Comparison of ENCODE assay signal across 29 cellular contexts in genomic region chr4:84099591-84099990, GRCh38.
"Had no signal": no experiment of that assay in that cellular context is flagged by ENCODE, and none has a peak within 500 bp of the region (broad histone marks: within the 10 kb centered on the region; RNA-seq: fewer than 3 reads in every experiment).

No MANE protein-coding gene starts in this region.

- H3K4me1 ChIP-seq: thyroid gland, upper lobe of right lung had no signal

- H3K27ac ChIP-seq: brain microvascular endothelial cell, gastroesophageal sphincter, hepatocyte, skin epidermis, thyroid gland, upper lobe of right lung, VCaP had no signal

- H3K9me3 ChIP-seq: gastroesophageal sphincter, thyroid gland, upper lobe of right lung had no signal

- H3K4me3 ChIP-seq: gastroesophageal sphincter, hepatocyte, skin epidermis, thyroid gland, upper lobe of right lung had no signal

- H3K4me1 Mint-ChIP-seq: naive thymus-derived CD4-positive, alpha-beta T cell; stimulated activated memory B cell treated with anti-CD40 and anti-IgM and Interleukin-4, amounts not matched to agents 10 μg/mL and 1 μg/mL and 100 μg/mL, for 72 hours; stimulated activated naive CD8-positive, alpha-beta T cell treated with anti-CD3 and anti-CD28 coated beads, Interleukin-15, amount 100 ng/mL, for 72 hours had no signal

- H3K36me3 ChIP-seq: brain microvascular endothelial cell, gastroesophageal sphincter, thyroid gland, upper lobe of right lung had no signal

- H3K27me3 ChIP-seq: brain microvascular endothelial cell, gastroesophageal sphincter, hepatocyte, thyroid gland, upper lobe of right lung had no signal

- DNase-seq: activated CD4-positive, alpha-beta T cell treated with anti-CD3 and anti-CD28 coated beads for 48 hours; activated CD4-positive, alpha-beta T cell treated with anti-CD3 and anti-CD28 coated beads, Interleukin-2, amount 50 U/mL, for 48 hours; activated CD8-positive, alpha-beta memory T cell treated with anti-CD3 and anti-CD28 coated beads for 24 hours; activated effector memory CD4-positive, alpha-beta T cell treated with Interleukin-2 at 50 U/mL for 16 hours; activated naive CD4-positive, alpha-beta T cell treated with Interleukin-2 at 50 U/mL for 16 hours; anterior cingulate cortex; brain microvascular endothelial cell; cortex of kidney; effector memory CD8-positive, alpha-beta T cell; erythroblast; left ventricle myocardium superior; mammary epithelial cell; midbrain; naive thymus-derived CD4-positive, alpha-beta T cell; stimulated activated CD4-positive, alpha-beta T cell treated with anti-CD3 and anti-CD28 coated beads, Interleukin-4, amount 100 ng/mL, for 4 hours; stimulated activated CD8-positive, alpha-beta memory T cell treated with anti-CD3 and anti-CD28 coated beads, Interleukin-4, amount 100 ng/mL, for 48 hours; stimulated activated naive CD8-positive, alpha-beta T cell treated with anti-CD3 and anti-CD28 coated beads, Interleukin-15, amount 100 ng/mL, for 72 hours; substantia nigra; T-helper 1 cell; thyroid gland; upper lobe of right lung had no signal

- H3K4me3 Mint-ChIP-seq: activated naive CD8-positive, alpha-beta T cell; effector memory CD8-positive, alpha-beta T cell; naive thymus-derived CD4-positive, alpha-beta T cell; stimulated activated memory B cell treated with anti-CD40 and anti-IgM and Interleukin-4, amounts not matched to agents 10 μg/mL and 1 μg/mL and 100 μg/mL, for 72 hours; stimulated activated naive CD8-positive, alpha-beta T cell treated with anti-CD3 and anti-CD28 coated beads, Interleukin-15, amount 100 ng/mL, for 72 hours had no signal

- ATAC-seq: activated CD4-positive, CD25-positive, alpha-beta regulatory T cell treated with anti-CD3 and anti-CD28 coated beads, Interleukin-2, amount 50 U/mL, for 24 hours; effector memory CD8-positive, alpha-beta T cell; gastroesophageal sphincter; left ventricle myocardium superior; naive thymus-derived CD4-positive, alpha-beta T cell; sciatic nerve; stimulated activated memory B cell treated with anti-CD40 and anti-IgM and Interleukin-4, amounts not matched to agents 10 μg/mL and 1 μg/mL and 100 μg/mL, for 72 hours; stimulated activated naive CD8-positive, alpha-beta T cell treated with anti-CD3 and anti-CD28 coated beads, Interleukin-15, amount 100 ng/mL, for 72 hours; upper lobe of right lung had no signal

- H3K79me2 ChIP-seq: hepatocyte had no signal

- H3K36me3 Mint-ChIP-seq: activated naive CD8-positive, alpha-beta T cell; naive thymus-derived CD4-positive, alpha-beta T cell; stimulated activated memory B cell treated with anti-CD40 and anti-IgM and Interleukin-4, amounts not matched to agents 10 μg/mL and 1 μg/mL and 100 μg/mL, for 72 hours had no signal

- H3K9me3 Mint-ChIP-seq: stimulated activated naive CD8-positive, alpha-beta T cell treated with anti-CD3 and anti-CD28 coated beads, Interleukin-15, amount 100 ng/mL, for 72 hours had no signal

- H2AFZ ChIP-seq: hepatocyte had no signal

- H3K27me3 Mint-ChIP-seq: effector memory CD8-positive, alpha-beta T cell; stimulated activated memory B cell treated with anti-CD40 and anti-IgM and Interleukin-4, amounts not matched to agents 10 μg/mL and 1 μg/mL and 100 μg/mL, for 72 hours; stimulated activated naive CD8-positive, alpha-beta T cell treated with anti-CD3 and anti-CD28 coated beads, Interleukin-15, amount 100 ng/mL, for 72 hours had no signal

- H3K4me2 ChIP-seq: hepatocyte had no signal

- H3K27ac Mint-ChIP-seq: activated naive CD8-positive, alpha-beta T cell; effector memory CD8-positive, alpha-beta T cell; naive thymus-derived CD4-positive, alpha-beta T cell; stimulated activated memory B cell treated with anti-CD40 and anti-IgM and Interleukin-4, amounts not matched to agents 10 μg/mL and 1 μg/mL and 100 μg/mL, for 72 hours; stimulated activated naive CD8-positive, alpha-beta T cell treated with anti-CD3 and anti-CD28 coated beads, Interleukin-15, amount 100 ng/mL, for 72 hours had no signal
